10 cellular contexts compared by ENCODE assay signal in genomic region chrX:21993265-21993664, GRCh38. TPM values are rescaled to one million over a fixed set of nuclear protein-coding genes. Genes with fewer than 3 reads are reported as not detected.
DNase-seq lines count a peak whose midpoint lies in the region; ATAC-seq and TF ChIP-seq lines count a peak whose summit lies in the region.
"Had no signal": no experiment of that assay in that cellular context is flagged by ENCODE, and none has a peak within 500 bp of the region (broad histone marks: within the 10 kb centered on the region; RNA-seq: fewer than 3 reads in every experiment).

No MANE protein-coding gene starts in this region.

- ATAC-seq in GM19463 (IDR thresholded peaks at IDR 0.05; ENCODE audit: unreplicated experiment) (peak; percentile 75), HG03175 (IDR thresholded peaks at IDR 0.05; ENCODE audit: unreplicated experiment) (peak; percentile 89)

- H3K4me2 ChIP-seq in BLaER1 treated with 17β-estradiol and CSF1 and Interleukin-3, amounts not matched to agents 10 nM and 100 nM, result peak overlapping the region in 8 of 11 experiments; percentile 12 to 80 (median 68); a peak in 14 of 22 replicates
- no peak overlapping the region for H3K4me2 ChIP-seq in mammary epithelial cell (ENCODE audit: insufficient read depth, low read depth, low read length)
- H3K4me2 ChIP-seq: BLaER1 had no signal

- H3K36me3 ChIP-seq in BLaER1 treated with 17β-estradiol and CSF1 and Interleukin-3, amounts not matched to agents 10 nM and 100 nM, result peaks cover 18 to 59% (median 37%) of the 10 kb centered on the region in 11 experiments
- peaks cover 2% of the 10 kb centered on the region for H3K36me3 ChIP-seq in mammary epithelial cell (ENCODE audit: insufficient read depth, low read length)

- no peak overlapping the region for H2AFZ ChIP-seq in mammary epithelial cell (ENCODE audit: low read depth, low read length)

- H3K9me3 ChIP-seq in BLaER1 treated with 17β-estradiol and CSF1 and Interleukin-3, amounts not matched to agents 10 nM and 100 nM (replicated peaks in 1 of 11), result peaks cover 0 to 17% (median 4%) of the 10 kb centered on the region in 11 experiments; a peak in 11 of 22 replicates
- no peaks in the 10 kb centered on the region for H3K9me3 ChIP-seq in mammary epithelial cell (replicated peaks; ENCODE audit: insufficient read depth, low read length)
- H3K9me3 ChIP-seq: BLaER1 had no signal

- no peaks in the 10 kb centered on the region for H4K20me1 ChIP-seq in BLaER1 treated with 17β-estradiol and CSF1 and Interleukin-3, amounts not matched to agents 10 nM and 100 nM
- no peaks in the 10 kb centered on the region for H4K20me1 ChIP-seq in mammary epithelial cell (ENCODE audit: insufficient read depth, low read length)
- H4K20me1 ChIP-seq: BLaER1 had no signal

- no peak for TF ChIP-seq CTCF in mammary epithelial cell (conservative IDR thresholded peaks at IDR 0.05 in 1 of 2, IDR thresholded peaks at IDR 0.05 in 1 of 2; ENCODE audit: extremely low read depth in 1 of 2, insufficient read depth in 1 of 2, low read depth in 1 of 2, low read length in 2 of 2)

- WGBS in mammary epithelial cell (ENCODE audit: low coverage, missing lambda C conversion rate), result 88% methylated on average over 8 of the region's 8 CpGs

- CTCF ChIA-PET in mammary epithelial cell (lab: Charles Lee; ENCODE audit: low non-redundant PET), result no interaction called here

- no peak for TF ChIP-seq POLR2A in erythroblast (IDR thresholded peaks at IDR 0.05; ENCODE audit: low read length)

- H3K79me2 ChIP-seq in mammary epithelial cell (ENCODE audit: insufficient read depth, low read length), result peaks cover 3% of the 10 kb centered on the region

- DNase-seq in erythroblast (lab: John Stamatoyannopoulos, UW) (peak; percentile 57 to 73), cerebellar nuclear complex (lab: John Stamatoyannopoulos, UW) (no peak), mammary epithelial cell (no peak), NCI-H2196 treated with DMSO at 0.1 percent for 48 hours (lab: John Stamatoyannopoulos, UW; ENCODE audit: unreplicated experiment) (no peak), iPS-NIHi11 (ENCODE audit: low spot score) (no peak)
- DNase-seq: effector CD8-positive, alpha-beta T cell had no signal

- H3K27ac ChIP-seq in BLaER1 treated with 17β-estradiol and CSF1 and Interleukin-3, amounts not matched to agents 10 nM and 100 nM, result peak overlapping the region in 10 of 11 experiments; percentile 15 to 80 (median 62); a peak in 17 of 22 replicates
- no peak overlapping the region for H3K27ac ChIP-seq in mammary epithelial cell (ENCODE audit: insufficient read depth, low read depth, low read length)
- H3K27ac ChIP-seq: BLaER1 had no signal

- BruUV-seq in mammary epithelial cell (replicated peaks; lab: Mats Ljungman, UMichigan), result no TSS peak

- H3K9ac ChIP-seq in BLaER1 treated with 17β-estradiol and CSF1 and Interleukin-3, amounts not matched to agents 10 nM and 100 nM, result peak overlapping the region in 5 of 11 experiments; percentile 20 to 71 (median 55); a peak in 8 of 22 replicates
- H3K9ac ChIP-seq in mammary epithelial cell (ENCODE audit: insufficient read depth, low read length), result no peak overlapping the region
- H3K9ac ChIP-seq: BLaER1 had no signal

- dilution Hi-C loops in mammary epithelial cell (cut with HindIII; ENCODE audit: low sequenced_read_pairs), result loop anchor here (25.0 kb wide), 1 partner anchor 144 kb away; no protein-coding TSS in a partner anchor

- intact Hi-C loops in mammary epithelial cell (cut with micrococcal nuclease), result no loop called here

- H3K4me3 ChIP-seq in BLaER1 treated with 17β-estradiol and CSF1 and Interleukin-3, amounts not matched to agents 10 nM and 100 nM, result no peak overlapping the region
- H3K4me3 ChIP-seq in mammary epithelial cell (replicated peaks in 1 of 3; ENCODE audit: insufficient read depth in 1 of 3, low read depth in 2 of 3, low read length in 3 of 3), result no peak overlapping the region
- H3K4me3 ChIP-seq: BLaER1 had no signal

- peaks cover 0 to 91% (median 39%) of the 10 kb centered on the region in 10 experiments; a peak in 15 of 20 replicates for H3K4me1 ChIP-seq in BLaER1 treated with 17β-estradiol and CSF1 and Interleukin-3, amounts not matched to agents 10 nM and 100 nM
- H3K4me1 ChIP-seq in mammary epithelial cell (ENCODE audit: insufficient read depth, low read length), result peaks cover 3% of the 10 kb centered on the region
- H3K4me1 ChIP-seq: BLaER1 had no signal

- in situ Hi-C loops in mammary epithelial cell (cut with MboI; ENCODE audit: low sequenced_read_pairs in 2 of 2), result loop anchor here (25.0 kb wide), 2 partner anchors 769 to 1644 kb away; no protein-coding TSS in a partner anchor

- no peaks in the 10 kb centered on the region for H3K27me3 ChIP-seq in BLaER1 treated with 17β-estradiol and CSF1 and Interleukin-3, amounts not matched to agents 10 nM and 100 nM
- no peaks in the 10 kb centered on the region for H3K27me3 ChIP-seq in mammary epithelial cell (ENCODE audit: insufficient read depth, low read length)
- H3K27me3 ChIP-seq: BLaER1 had no signal

RNA-seq across cellular contexts. Expression of gene PHEX, which starts 38.9 kb away (rescaled TPM):
- 1 to 10 TPM in 1 of 2 donors, under 1 TPM in 1; 0.83 to 2.0 TPM for total RNA-seq in mammary epithelial cell
- polyA plus RNA-seq in mammary epithelial cell, result 1.2 TPM
- 2.3 TPM for polyA minus RNA-seq in mammary epithelial cell

RNA-seq across cellular contexts. Expression of gene SMS, which starts 52.8 kb away (rescaled TPM):
- total RNA-seq in mammary epithelial cell, result 100 to 1,000 TPM in 1 of 2 donors, 10 to 100 TPM in 1; 63.3 to 128 TPM
- polyA plus RNA-seq in mammary epithelial cell, result 90.7 TPM
- 62.2 TPM for polyA minus RNA-seq in mammary epithelial cell

Comparison
In these comparisons a context has a peak if more than half of its experiments do, and no peak if none do; other contexts are left out.
1. DNase-seq: peak in erythroblast (2 of 2); none in cerebellar nuclear complex (0 of 2), mammary epithelial cell (single experiment), NCI-H2196 treated with DMSO at 0.1 percent for 48 hours (single experiment) and iPS-NIHi11 (single experiment).